In genomic region chr7:192701-193536, GRCh38 we compare ENCODE assay signal across 8 cellular contexts. TPM values are rescaled to one million over a fixed set of nuclear protein-coding genes. Genes with fewer than 3 reads are reported as not detected.
DNase-seq lines count a peak whose midpoint lies in the region; ATAC-seq and TF ChIP-seq lines count a peak whose summit lies in the region.

No MANE protein-coding gene starts in this region.

- no peak overlapping the region for H4K91ac ChIP-seq in mesenchymal stem cell (ENCODE audit: low read length)

- no peak for ATAC-seq in upper lobe of left lung (ENCODE audit: low FRiP score in 2 of 2)

- peak overlapping the region in 1 of 2 experiments; percentile 50 for H2BK12ac ChIP-seq in mesenchymal stem cell (ENCODE audit: low read length in 2 of 2)

- H2BK15ac ChIP-seq in mesenchymal stem cell (ENCODE audit: low read depth, poor library complexity, severe bottlenecking) = peak overlapping the region; percentile 20

- no peak for TF ChIP-seq POLR2A in upper lobe of left lung (IDR thresholded peaks at IDR 0.05)

- peaks cover 4 to 8% of the 10 kb centered on the region in 2 experiments for H3K27me3 ChIP-seq in mesenchymal stem cell (ENCODE audit: control insufficient read depth in 1 of 2, insufficient read depth in 1 of 2, low read length in 2 of 2)
- H3K27me3 ChIP-seq in upper lobe of left lung = peaks cover 0 to 7% (median 0%) of the 10 kb centered on the region in 4 donors

- H2BK120ac ChIP-seq in mesenchymal stem cell (ENCODE audit: low read depth, low read length) = no peak overlapping the region

- peak overlapping the region in 1 of 2 experiments; percentile 97 for H3K18ac ChIP-seq in mesenchymal stem cell (ENCODE audit: low read depth in 1 of 2, low read length in 2 of 2)

- H3K4me3 ChIP-seq in choroid plexus epithelial cell (ENCODE audit: low read depth, low read length) (peak overlapping the region; percentile 83), mesenchymal stem cell (ENCODE audit: insufficient read depth in 1 of 2, low read depth in 1 of 2, low read length in 2 of 2) (peak overlapping the region; percentile 73 to 98), upper lobe of left lung (peak overlapping the region; percentile 68 to 86 (median 81))

- H3K9me3 ChIP-seq in mesenchymal stem cell (ENCODE audit: control insufficient read depth, low read length) = no peaks in the 10 kb centered on the region
- no peaks in the 10 kb centered on the region for H3K9me3 ChIP-seq in upper lobe of left lung

- H3K27ac ChIP-seq in mesenchymal stem cell (ENCODE audit: low read length, poor library complexity, severe bottlenecking) (no peak overlapping the region), upper lobe of left lung (peak overlapping the region; percentile 81 to 88 (median 83))

- peak overlapping the region; percentile 89 for H3K4me2 ChIP-seq in mesenchymal stem cell (ENCODE audit: low read length, poor library complexity, severe bottlenecking)

- H2BK5ac ChIP-seq in mesenchymal stem cell (ENCODE audit: low read depth, low read length, poor library complexity, severe bottlenecking) = no peak overlapping the region

- no peak for TF ChIP-seq CTCF in choroid plexus epithelial cell (conservative IDR thresholded peaks at IDR 0.05; ENCODE audit: low read depth, low read length)
- TF ChIP-seq CTCF in upper lobe of left lung (IDR thresholded peaks at IDR 0.05) = peak in 1 of 6 experiments; percentile 16

- TF ChIP-seq EP300 in upper lobe of left lung (IDR thresholded peaks at IDR 0.05) = no peak

- no peak overlapping the region for H2AFZ ChIP-seq in mesenchymal stem cell (ENCODE audit: low read depth, low read length)

- peaks cover 28% of the 10 kb centered on the region for H3K79me1 ChIP-seq in mesenchymal stem cell (replicated peaks; ENCODE audit: low read length, poor library complexity, severe bottlenecking)

- DNase-seq in NCI-H748 (lab: John Stamatoyannopoulos, UW; ENCODE audit: unreplicated experiment) (peak; percentile 47), NCI-H748 treated with DMSO at 0.1 percent for 48 hours (lab: John Stamatoyannopoulos, UW) (no peak), choroid plexus epithelial cell (ENCODE audit: low read depth) (peak; percentile 43), mesenchymal stem cell (peak; percentile 31), upper lobe of left lung (peak in 1 of 2 donors; percentile 90), cerebellar cortex (ENCODE audit: low spot score) (no peak), mesenteric fat pad (ENCODE audit: low spot score) (no peak)
- no peak for DNase-seq in effector CD8-positive, alpha-beta T cell (lab: John Stamatoyannopoulos, UW)

- H3K4me1 ChIP-seq in mesenchymal stem cell (ENCODE audit: control insufficient read depth, insufficient read depth, low read depth, low read length) (peaks cover 41% of the 10 kb centered on the region), upper lobe of left lung (peaks cover 23 to 57% (median 32%) of the 10 kb centered on the region in 4 donors)

- peak overlapping the region in 1 of 2 experiments; percentile 45 for H3K14ac ChIP-seq in mesenchymal stem cell (ENCODE audit: low read length in 2 of 2)

- H3K36me3 ChIP-seq in mesenchymal stem cell (ENCODE audit: control insufficient read depth in 1 of 2, insufficient read depth in 2 of 2, low read depth in 1 of 2, low read length in 2 of 2) (peaks cover 29 to 44% of the 10 kb centered on the region in 2 experiments), upper lobe of left lung (peaks cover 8 to 29% (median 25%) of the 10 kb centered on the region in 4 donors)

- H3K23ac ChIP-seq in mesenchymal stem cell (ENCODE audit: low read length in 2 of 2) = no peak overlapping the region

- no peak overlapping the region for H4K8ac ChIP-seq in mesenchymal stem cell (ENCODE audit: low read length)

- H3K4ac ChIP-seq in mesenchymal stem cell (ENCODE audit: low read depth in 1 of 2, low read length in 2 of 2) = peak overlapping the region in 1 of 2 experiments; percentile 24

- H3K9ac ChIP-seq in mesenchymal stem cell (ENCODE audit: low read length) = peak overlapping the region; percentile 92

- 0% methylated on average over 67 of the region's 124 CpGs for WGBS in mesenchymal stem cell
- WGBS in upper lobe of left lung, 2 donors = 0% methylated on average over 4 of the region's 124 CpGs; no CpG with 5 or more reads in 1 of the 2 donors

- no peak overlapping the region for H2AK5ac ChIP-seq in mesenchymal stem cell (ENCODE audit: low read length, severe bottlenecking)

RNA-seq across cellular contexts. Expression of gene FAM20C, which starts 0.5 kb away (rescaled TPM):
- 56.3 TPM for polyA plus RNA-seq in mesenchymal stem cell (2013, experiment 1 of 2)
- 57.5 TPM for polyA plus RNA-seq in mesenchymal stem cell (2013, experiment 2 of 2)
- total RNA-seq in upper lobe of left lung (10 to 100 TPM; 17.7 to 53.7 (median 46.8) TPM), mesenteric fat pad (121 TPM)

Comparison
In these comparisons a context has a peak if more than half of its experiments do, and no peak if none do; other contexts are left out.
1. DNase-seq: peak in NCI-H748 (single experiment), choroid plexus epithelial cell (single experiment) and mesenchymal stem cell (single experiment); none in NCI-H748 treated with DMSO at 0.1 percent for 48 hours (single experiment), cerebellar cortex (single experiment), effector CD8-positive, alpha-beta T cell (single experiment) and mesenteric fat pad (single experiment).
2. Peak in every context shown above with its lines, with median percentiles within 50 percentile points of each other: H3K4me3 ChIP-seq.